ENCODE assay signal across 14 cellular contexts in the genomic region with DNA sequence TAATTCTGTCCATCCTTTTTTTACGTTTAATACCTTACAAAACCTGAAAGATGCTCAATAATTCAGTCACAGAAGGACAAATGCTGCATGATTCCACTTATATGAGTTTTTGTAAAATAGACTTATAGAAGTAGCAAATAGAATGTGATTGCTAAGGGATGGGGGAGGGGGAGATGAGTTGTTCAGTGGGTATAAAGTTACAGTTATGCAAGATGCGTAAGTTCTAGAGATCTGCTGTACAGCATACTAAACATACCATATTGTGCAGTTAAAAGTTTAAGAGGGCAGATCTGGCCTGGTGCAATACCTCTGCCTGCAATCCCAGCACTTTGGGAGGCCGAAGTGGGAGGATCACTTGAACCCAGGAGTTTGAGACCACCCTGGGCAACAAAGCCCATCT.
"Had no signal": no experiment of that assay in that cellular context is flagged by ENCODE, and none has a peak within 500 bp of the region (broad histone marks: within the 10 kb centered on the region; RNA-seq: fewer than 3 reads in every experiment).

No MANE protein-coding gene starts in this region.

- H3K9me3 ChIP-seq: esophagus squamous epithelium, pancreas, vagina had no signal

- H3K4me3 ChIP-seq: coronary artery, esophagus squamous epithelium, neural progenitor cell, pancreas, vagina had no signal

- H3K9ac ChIP-seq: neural progenitor cell had no signal

- H3K27me3 ChIP-seq: esophagus squamous epithelium, neural progenitor cell, pancreas, vagina had no signal

- H3K4me2 ChIP-seq: neural progenitor cell had no signal

- H2AFZ ChIP-seq: neural progenitor cell had no signal

- DNase-seq: activated CD4-positive, alpha-beta T cell treated with anti-CD3 and anti-CD28 coated beads for 1 hour; activated CD4-positive, alpha-beta T cell treated with anti-CD3 and anti-CD28 coated beads, Interleukin-2, amount 50 U/mL, for 4 hours; activated naive CD4-positive, alpha-beta T cell; activated T-cell treated with anti-CD3 and anti-CD28 coated beads for 4 hours; central memory CD4-positive, alpha-beta T cell; esophagus squamous epithelium; islet precursor cell; pancreas; T-helper 1 cell; T1000 had no signal

- FAIRE-seq: pancreas had no signal

- H3K27ac ChIP-seq: coronary artery, esophagus squamous epithelium, neural progenitor cell, pancreas, vagina had no signal

- H3K4me1 ChIP-seq: neural progenitor cell had no signal

- ATAC-seq: pancreas; stimulated activated memory B cell treated with anti-CD40 and anti-IgM and Interleukin-4, amounts not matched to agents 10 μg/mL and 1 μg/mL and 100 μg/mL, for 72 hours had no signal

- H3K36me3 ChIP-seq: neural progenitor cell, pancreas, vagina had no signal
